Comparison of ENCODE assay signal across 1 cellular context in the genomic region with DNA sequence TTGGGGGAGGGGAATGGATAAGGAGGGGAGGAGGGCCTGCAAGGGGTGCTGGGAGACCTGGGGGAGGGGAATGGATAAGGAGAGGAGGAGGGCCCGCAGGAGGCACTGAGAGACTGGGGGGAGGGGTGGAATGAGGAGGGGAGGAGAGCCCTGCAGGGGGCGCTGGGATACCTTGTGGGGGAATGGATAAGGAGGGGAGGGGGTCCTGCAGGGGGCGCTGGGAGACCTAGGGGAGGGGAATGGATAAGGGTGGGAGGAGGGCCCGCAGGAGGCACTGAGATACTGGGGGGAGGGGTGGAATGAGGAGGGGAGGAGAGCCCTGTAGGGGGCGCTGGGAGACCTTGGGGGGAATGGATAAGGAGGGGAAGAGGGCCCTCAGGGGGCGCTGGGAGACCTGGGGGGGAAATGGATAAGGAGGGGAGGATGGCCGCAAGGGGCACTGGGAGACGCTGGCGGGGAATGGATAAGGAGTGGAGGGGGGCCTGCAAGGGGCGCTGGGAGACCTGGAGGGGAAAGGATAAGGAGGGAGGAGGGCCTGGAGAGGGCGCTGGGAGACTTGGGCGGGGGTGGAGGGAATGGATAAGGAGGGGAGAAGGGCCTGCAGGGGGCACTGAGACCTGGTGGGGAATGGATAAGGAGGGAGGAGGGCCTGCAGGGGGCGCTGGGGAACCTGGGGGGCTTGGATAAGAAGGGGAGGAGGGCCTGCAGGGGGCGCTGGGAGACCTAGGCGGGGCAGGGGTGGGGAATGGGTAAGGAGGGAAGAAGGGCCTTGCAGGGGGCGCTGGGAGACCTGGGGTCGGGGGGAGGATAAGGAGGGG.
TF ChIP-seq lines count a peak whose summit lies in the region.

No MANE protein-coding gene starts in this region.

TF ChIP-seq in liver, 16 proteins besides CTCF, POLR2A, EP300 and RAD21:
- TF ChIP-seq, protein P1, sequence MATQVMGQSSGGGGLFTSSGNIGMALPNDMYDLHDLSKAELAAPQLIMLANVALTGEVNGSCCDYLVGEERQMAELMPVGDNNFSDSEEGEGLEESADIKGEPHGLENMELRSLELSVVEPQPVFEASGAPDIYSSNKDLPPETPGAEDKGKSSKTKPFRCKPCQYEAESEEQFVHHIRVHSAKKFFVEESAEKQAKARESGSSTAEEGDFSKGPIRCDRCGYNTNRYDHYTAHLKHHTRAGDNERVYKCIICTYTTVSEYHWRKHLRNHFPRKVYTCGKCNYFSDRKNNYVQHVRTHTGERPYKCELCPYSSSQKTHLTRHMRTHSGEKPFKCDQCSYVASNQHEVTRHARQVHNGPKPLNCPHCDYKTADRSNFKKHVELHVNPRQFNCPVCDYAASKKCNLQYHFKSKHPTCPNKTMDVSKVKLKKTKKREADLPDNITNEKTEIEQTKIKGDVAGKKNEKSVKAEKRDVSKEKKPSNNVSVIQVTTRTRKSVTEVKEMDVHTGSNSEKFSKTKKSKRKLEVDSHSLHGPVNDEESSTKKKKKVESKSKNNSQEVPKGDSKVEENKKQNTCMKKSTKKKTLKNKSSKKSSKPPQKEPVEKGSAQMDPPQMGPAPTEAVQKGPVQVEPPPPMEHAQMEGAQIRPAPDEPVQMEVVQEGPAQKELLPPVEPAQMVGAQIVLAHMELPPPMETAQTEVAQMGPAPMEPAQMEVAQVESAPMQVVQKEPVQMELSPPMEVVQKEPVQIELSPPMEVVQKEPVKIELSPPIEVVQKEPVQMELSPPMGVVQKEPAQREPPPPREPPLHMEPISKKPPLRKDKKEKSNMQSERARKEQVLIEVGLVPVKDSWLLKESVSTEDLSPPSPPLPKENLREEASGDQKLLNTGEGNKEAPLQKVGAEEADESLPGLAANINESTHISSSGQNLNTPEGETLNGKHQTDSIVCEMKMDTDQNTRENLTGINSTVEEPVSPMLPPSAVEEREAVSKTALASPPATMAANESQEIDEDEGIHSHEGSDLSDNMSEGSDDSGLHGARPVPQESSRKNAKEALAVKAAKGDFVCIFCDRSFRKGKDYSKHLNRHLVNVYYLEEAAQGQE (IDR thresholded peaks at IDR 0.05), result no peak
- TF ChIP-seq NR2F2 (IDR thresholded peaks at IDR 0.05), result no peak
- no peak for TF ChIP-seq FOXA2 (IDR thresholded peaks at IDR 0.05)
- no peak for TF ChIP-seq FOXA1 (IDR thresholded peaks at IDR 0.05)
- TF ChIP-seq HNF4G (IDR thresholded peaks at IDR 0.05), result no peak
- TF ChIP-seq RXRA (IDR thresholded peaks at IDR 0.05), result no peak
